ENCODE assay signal across 12 cellular contexts in the genomic region with DNA sequence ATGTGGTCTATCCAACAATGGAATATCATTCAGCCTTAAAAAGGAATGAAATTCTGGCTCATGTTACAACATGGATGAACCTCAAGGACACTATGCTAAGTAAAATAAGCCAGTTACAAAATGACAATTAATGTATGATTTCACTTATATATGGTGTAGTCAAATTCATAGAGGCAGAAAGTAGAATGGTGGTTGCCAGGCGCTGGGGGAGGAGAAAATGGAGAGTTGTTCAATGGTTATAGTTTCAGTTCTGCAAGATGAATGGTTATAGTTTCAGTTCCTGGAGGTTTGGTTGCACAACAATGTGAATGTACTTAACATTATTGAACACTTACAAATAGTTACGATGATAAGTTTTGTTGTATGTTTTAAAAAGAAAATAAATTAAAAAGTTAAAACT.
DNase-seq lines count a peak whose midpoint lies in the region; ATAC-seq and TF ChIP-seq lines count a peak whose summit lies in the region.
"Had no signal": no experiment of that assay in that cellular context is flagged by ENCODE, and none has a peak within 500 bp of the region (broad histone marks: within the 10 kb centered on the region; RNA-seq: fewer than 3 reads in every experiment).

No MANE protein-coding gene starts in this region.

- H3K9me3 Mint-ChIP-seq in activated CD8-positive, alpha-beta T cell treated with anti-CD3 and anti-CD28 coated beads for 36 hours: peaks cover 11% of the 10 kb centered on the region
- peaks cover 14% of the 10 kb centered on the region for H3K9me3 Mint-ChIP-seq in activated CD8-positive, alpha-beta T cell treated with anti-CD3 and anti-CD28 coated beads, Interleukin-2, amount 10 ng/mL, durations not matched to agents 7 days and 5 days (ENCODE audit: insufficient read depth)
- peaks cover 5 to 24% (median 18%) of the 10 kb centered on the region in 11 donors for H3K9me3 Mint-ChIP-seq in naive thymus-derived CD4-positive, alpha-beta T cell
- H3K9me3 Mint-ChIP-seq in CD4-positive, alpha-beta memory T cell: peaks cover 1 to 26% (median 17%) of the 10 kb centered on the region in 8 donors

- no peak for TF ChIP-seq CTCF in activated CD8-positive, alpha-beta T cell treated with anti-CD3 and anti-CD28 coated beads for 36 hours (IDR thresholded peaks at IDR 0.05)

- H3K27ac ChIP-seq in naive thymus-derived CD4-positive, alpha-beta T cell (ENCODE audit: low read depth, low read length): no peak overlapping the region
- no peak overlapping the region for H3K27ac ChIP-seq in CD4-positive, alpha-beta memory T cell (ENCODE audit: low read depth, low read length)

- no peak overlapping the region for H3K27ac Mint-ChIP-seq in activated CD8-positive, alpha-beta T cell treated with anti-CD3 and anti-CD28 coated beads for 36 hours
- H3K27ac Mint-ChIP-seq in activated CD8-positive, alpha-beta T cell treated with anti-CD3 and anti-CD28 coated beads, Interleukin-2, amount 10 ng/mL, durations not matched to agents 7 days and 5 days: no peak overlapping the region
- H3K27ac Mint-ChIP-seq in naive thymus-derived CD4-positive, alpha-beta T cell: peak overlapping the region in 1 of 9 donors; percentile 22
- H3K27ac Mint-ChIP-seq in CD4-positive, alpha-beta memory T cell: no peak overlapping the region

- peaks cover 7% of the 10 kb centered on the region for H3K27me3 Mint-ChIP-seq in activated CD8-positive, alpha-beta T cell treated with anti-CD3 and anti-CD28 coated beads for 36 hours
- peaks cover 8% of the 10 kb centered on the region for H3K27me3 Mint-ChIP-seq in activated CD8-positive, alpha-beta T cell treated with anti-CD3 and anti-CD28 coated beads, Interleukin-2, amount 10 ng/mL, durations not matched to agents 7 days and 5 days (ENCODE audit: low read depth)
- peaks cover 5 to 44% (median 28%) of the 10 kb centered on the region in 5 donors for H3K27me3 Mint-ChIP-seq in naive thymus-derived CD4-positive, alpha-beta T cell
- peaks cover 9 to 15% of the 10 kb centered on the region in 2 donors for H3K27me3 Mint-ChIP-seq in CD4-positive, alpha-beta memory T cell

- H3K4me1 Mint-ChIP-seq in activated CD8-positive, alpha-beta T cell treated with anti-CD3 and anti-CD28 coated beads for 36 hours (ENCODE audit: low read depth): peaks cover 3% of the 10 kb centered on the region
- H3K4me1 Mint-ChIP-seq in activated CD8-positive, alpha-beta T cell treated with anti-CD3 and anti-CD28 coated beads, Interleukin-2, amount 10 ng/mL, durations not matched to agents 7 days and 5 days (ENCODE audit: low read depth): peaks cover 7% of the 10 kb centered on the region
- H3K4me1 Mint-ChIP-seq in naive thymus-derived CD4-positive, alpha-beta T cell: peaks cover 0 to 6% (median 0%) of the 10 kb centered on the region in 7 donors
- no peaks in the 10 kb centered on the region for H3K4me1 Mint-ChIP-seq in CD4-positive, alpha-beta memory T cell

- H3K9me3 ChIP-seq in naive thymus-derived CD4-positive, alpha-beta T cell (ENCODE audit: control insufficient read depth in 2 of 3, low read length in 3 of 3): peaks cover 0 to 3% (median 0%) of the 10 kb centered on the region in 3 experiments
- no peaks in the 10 kb centered on the region for H3K9me3 ChIP-seq in CD4-positive, alpha-beta memory T cell (ENCODE audit: control insufficient read depth in 1 of 2, low read length in 2 of 2)
- H3K9me3 ChIP-seq: MG63 had no signal

- DNase-seq in activated CD8-positive, alpha-beta T cell treated with anti-CD3 and anti-CD28 coated beads for 36 hours: peak; percentile 49
- no peak for DNase-seq in activated CD8-positive, alpha-beta T cell treated with anti-CD3 and anti-CD28 coated beads, Interleukin-2, amount 10 ng/mL, durations not matched to agents 7 days and 5 days
- no peak for DNase-seq in naive thymus-derived CD4-positive, alpha-beta T cell
- DNase-seq in NCI-H446 (lab: John Stamatoyannopoulos, UW): no peak
- DNase-seq in CD4-positive, alpha-beta memory T cell: no peak
- no peak for DNase-seq in LoVo (ENCODE audit: low spot score)
- DNase-seq: effector CD8-positive, alpha-beta T cell; MG63; right cardiac atrium; SHP77 treated with DMSO at 0.1 percent for 48 hours had no signal

- no peak overlapping the region for H3K4me3 ChIP-seq in naive thymus-derived CD4-positive, alpha-beta T cell (ENCODE audit: low read length)
- H3K4me3 ChIP-seq in CD4-positive, alpha-beta memory T cell (ENCODE audit: low read length in 2 of 2): no peak overlapping the region
- H3K4me3 ChIP-seq: MG63 had no signal

- H3K36me3 ChIP-seq in naive thymus-derived CD4-positive, alpha-beta T cell (ENCODE audit: control insufficient read depth in 2 of 3, insufficient read depth in 3 of 3, low read length in 3 of 3): no peaks in the 10 kb centered on the region
- H3K36me3 ChIP-seq in CD4-positive, alpha-beta memory T cell (ENCODE audit: insufficient read depth, low read length): no peaks in the 10 kb centered on the region
- H3K36me3 ChIP-seq: MG63 had no signal

- POLR2A ChIA-PET in activated CD8-positive, alpha-beta T cell treated with anti-CD3 and anti-CD28 coated beads for 36 hours (lab: Charles Lee): no interaction called here
- POLR2A ChIA-PET in activated CD8-positive, alpha-beta T cell treated with anti-CD3 and anti-CD28 coated beads, Interleukin-2, amount 10 ng/mL, durations not matched to agents 7 days and 5 days (lab: Charles Lee): no interaction called here
- POLR2A ChIA-PET in naive thymus-derived CD4-positive, alpha-beta T cell (lab: Charles Lee): no interaction called here
- POLR2A ChIA-PET in CD4-positive, alpha-beta memory T cell (lab: Charles Lee; ENCODE audit: partially characterized antibody): no interaction called here

- no peaks in the 10 kb centered on the region for H3K4me1 ChIP-seq in naive thymus-derived CD4-positive, alpha-beta T cell (ENCODE audit: control insufficient read depth in 2 of 2, insufficient read depth in 2 of 2, low read length in 2 of 2)
- H3K4me1 ChIP-seq in CD4-positive, alpha-beta memory T cell (ENCODE audit: insufficient read depth, low read length): no peaks in the 10 kb centered on the region

- CTCF ChIA-PET in activated CD8-positive, alpha-beta T cell treated with anti-CD3 and anti-CD28 coated beads for 36 hours (lab: Charles Lee): interaction anchor here (1.1 to 1.2 kb wide), 2 partner anchors 29 to 328 kb away, joined by 3 read pairs; no protein-coding TSS in a partner anchor
- CTCF ChIA-PET in activated CD8-positive, alpha-beta T cell treated with anti-CD3 and anti-CD28 coated beads, Interleukin-2, amount 10 ng/mL, durations not matched to agents 7 days and 5 days (lab: Charles Lee): interaction anchor here (1.6 kb wide), 1 partner anchor 28 kb away, joined by 4 read pairs; no protein-coding TSS in a partner anchor
- CTCF ChIA-PET in naive thymus-derived CD4-positive, alpha-beta T cell (lab: Charles Lee): no interaction called here
- CTCF ChIA-PET in CD4-positive, alpha-beta memory T cell (lab: Charles Lee; ENCODE audit: partially characterized antibody): no interaction called here

- H3K36me3 Mint-ChIP-seq in activated CD8-positive, alpha-beta T cell treated with anti-CD3 and anti-CD28 coated beads for 36 hours (ENCODE audit: low read depth): peaks cover 8% of the 10 kb centered on the region
- no peaks in the 10 kb centered on the region for H3K36me3 Mint-ChIP-seq in activated CD8-positive, alpha-beta T cell treated with anti-CD3 and anti-CD28 coated beads, Interleukin-2, amount 10 ng/mL, durations not matched to agents 7 days and 5 days (ENCODE audit: low read depth)
- H3K36me3 Mint-ChIP-seq in naive thymus-derived CD4-positive, alpha-beta T cell: peaks cover 0 to 16% (median 14%) of the 10 kb centered on the region in 5 donors
- peaks cover 1 to 13% of the 10 kb centered on the region in 2 donors for H3K36me3 Mint-ChIP-seq in CD4-positive, alpha-beta memory T cell

- H3K27me3 ChIP-seq in naive thymus-derived CD4-positive, alpha-beta T cell (ENCODE audit: control insufficient read depth in 2 of 2, insufficient read depth in 2 of 2, low read length in 2 of 2): peaks cover 0 to 4% of the 10 kb centered on the region in 2 donors
- H3K27me3 ChIP-seq in CD4-positive, alpha-beta memory T cell (ENCODE audit: insufficient read depth, low read length): no peaks in the 10 kb centered on the region
- H3K27me3 ChIP-seq: MG63 had no signal

- H3K4me3 Mint-ChIP-seq in activated CD8-positive, alpha-beta T cell treated with anti-CD3 and anti-CD28 coated beads for 36 hours: no peak overlapping the region
- H3K4me3 Mint-ChIP-seq in activated CD8-positive, alpha-beta T cell treated with anti-CD3 and anti-CD28 coated beads, Interleukin-2, amount 10 ng/mL, durations not matched to agents 7 days and 5 days: no peak overlapping the region
- H3K4me3 Mint-ChIP-seq in naive thymus-derived CD4-positive, alpha-beta T cell: no peak overlapping the region
- H3K4me3 Mint-ChIP-seq in CD4-positive, alpha-beta memory T cell: no peak overlapping the region

- intact Hi-C loops in activated CD8-positive, alpha-beta T cell treated with anti-CD3 and anti-CD28 coated beads for 36 hours (cut with micrococcal nuclease): no loop called here
- intact Hi-C loops in naive thymus-derived CD4-positive, alpha-beta T cell (cut with micrococcal nuclease): no loop called here
- intact Hi-C loops in CD4-positive, alpha-beta memory T cell (cut with micrococcal nuclease): no loop called here

- peak; percentile 60 for ATAC-seq in activated CD8-positive, alpha-beta T cell treated with anti-CD3 and anti-CD28 coated beads for 36 hours
- no peak for ATAC-seq in activated CD8-positive, alpha-beta T cell treated with anti-CD3 and anti-CD28 coated beads, Interleukin-2, amount 10 ng/mL, durations not matched to agents 7 days and 5 days
- ATAC-seq in GM21825 (IDR thresholded peaks at IDR 0.05; ENCODE audit: unreplicated experiment): peak; percentile 94
- peak; percentile 85 for ATAC-seq in HG03558 (IDR thresholded peaks at IDR 0.05; ENCODE audit: extremely low read depth, unreplicated experiment)
- peak; percentile 49 for ATAC-seq in naive thymus-derived CD4-positive, alpha-beta T cell
- ATAC-seq: right cardiac atrium had no signal

Comparison
In these comparisons a context has a peak if more than half of its experiments do, and no peak if none do; other contexts are left out.
1. CTCF ChIA-PET loops: an anchor here in activated CD8-positive, alpha-beta T cell treated with anti-CD3 and anti-CD28 coated beads for 36 hours (1.1 to 1.2 kb wide) and activated CD8-positive, alpha-beta T cell treated with anti-CD3 and anti-CD28 coated beads, Interleukin-2, amount 10 ng/mL, durations not matched to agents 7 days and 5 days (1.6 kb wide); none called in naive thymus-derived CD4-positive, alpha-beta T cell and CD4-positive, alpha-beta memory T cell.